Comparison of ENCODE assay signal across 8 cellular contexts in the genomic region with DNA sequence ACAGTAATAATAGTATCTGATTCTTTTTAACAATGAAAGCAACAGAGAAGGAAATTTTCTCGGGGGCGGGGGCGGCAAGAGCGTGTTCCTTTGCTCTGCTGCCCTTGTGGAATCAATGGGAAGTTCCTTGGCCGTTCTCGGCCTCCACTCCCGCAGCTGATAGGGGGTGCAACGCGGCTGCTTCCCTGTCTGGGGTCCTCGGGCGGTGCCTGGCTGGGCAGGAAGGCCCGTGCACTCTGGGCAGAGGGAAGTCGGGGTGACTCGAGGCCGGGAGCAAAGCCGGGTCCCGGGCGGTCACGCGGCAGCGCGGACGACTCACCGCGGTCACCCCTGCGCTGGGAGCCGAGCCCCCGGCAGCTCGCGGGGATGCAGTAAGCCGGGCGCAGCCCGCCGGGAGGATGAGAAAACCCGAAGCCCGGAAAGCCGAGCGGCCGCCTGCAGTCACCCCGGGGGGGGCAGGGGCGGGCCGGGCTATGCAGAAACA. TPM values are rescaled to one million over a fixed set of nuclear protein-coding genes. Genes with fewer than 3 reads are reported as not detected.
A peak's percentile ranks its signal among the peaks of the same experiment; 100 is the strongest.
DNase-seq lines count a peak whose midpoint lies in the region; ATAC-seq and TF ChIP-seq lines count a peak whose summit lies in the region.

No MANE protein-coding gene starts in this region.

- H3K27ac Mint-ChIP-seq in endodermal cell = no peak overlapping the region

- H3K9me3 Mint-ChIP-seq in endodermal cell = no peaks in the 10 kb centered on the region

- no peak for ATAC-seq in HG02884 (IDR thresholded peaks at IDR 0.05; ENCODE audit: unreplicated experiment)

- TF ChIP-seq CTCF in GM06990 (IDR thresholded peaks at IDR 0.05; ENCODE audit: insufficient read depth, low read length, poor library complexity, severe bottlenecking) (no peak), endodermal cell (conservative IDR thresholded peaks at IDR 0.05) (peak; percentile 41), ovary (IDR thresholded peaks at IDR 0.05) (no peak), uterus (IDR thresholded peaks at IDR 0.05) (no peak)

- H3K4me3 Mint-ChIP-seq in endodermal cell = peak overlapping the region; percentile 79

- peaks cover 16% of the 10 kb centered on the region for H3K36me3 Mint-ChIP-seq in endodermal cell (ENCODE audit: low read depth)

- H3K9ac ChIP-seq in endodermal cell (ENCODE audit: extremely low read depth, low read length, poor library complexity, severe bottlenecking) = no peak overlapping the region

- no peak for TF ChIP-seq EP300 in ovary (IDR thresholded peaks at IDR 0.05)

- no peak for DNase-seq in GM06990 (ENCODE audit: extremely low read depth, insufficient read length)
- DNase-seq in Jurkat, Clone E6-1 (ENCODE audit: low read depth, low spot score) = no peak
- no peak for DNase-seq in endodermal cell
- DNase-seq in ovary = no peak
- no peak for DNase-seq in stimulated activated CD4-positive, alpha-beta T cell treated with anti-CD3 and anti-CD28 coated beads, Interleukin-4, amount 100 ng/mL, for 24 hours
- DNase-seq in uterus = no peak
- DNase-seq in SKM-1 treated with dmso at 0.1 percent for 144 hours (lab: John Stamatoyannopoulos, UW; ENCODE audit: unreplicated experiment) = no peak

- peak overlapping the region; percentile 46 for H3K4me3 ChIP-seq in GM06990 (replicated peaks; ENCODE audit: low read depth, low read length)
- H3K4me3 ChIP-seq in Jurkat, Clone E6-1 (ENCODE audit: low read length) = peak overlapping the region; percentile 44
- H3K4me3 ChIP-seq in endodermal cell (ENCODE audit: low read length) = peak overlapping the region; percentile 84
- H3K4me3 ChIP-seq in ovary = peak overlapping the region; percentile 27
- H3K4me3 ChIP-seq in uterus = peak overlapping the region in 1 of 2 donors; percentile 7

- no peaks in the 10 kb centered on the region for H3K4me1 ChIP-seq in endodermal cell (ENCODE audit: control insufficient read depth, insufficient read depth, low read length)
- peaks cover 5% of the 10 kb centered on the region for H3K4me1 ChIP-seq in ovary (ENCODE audit: insufficient read depth)
- H3K4me1 ChIP-seq in uterus = peaks cover 0 to 35% of the 10 kb centered on the region in 2 donors

- H3K9me3 ChIP-seq in endodermal cell (ENCODE audit: control insufficient read depth, low read length) (no peaks in the 10 kb centered on the region), ovary (no peaks in the 10 kb centered on the region), uterus (no peaks in the 10 kb centered on the region)

- 3 to 5% methylated on average over 25 to 42 of the region's 42 CpGs for WGBS in endodermal cell (ENCODE audit: insufficient coverage in 1 of 2, insufficient read length in 1 of 2), 2 experiments
- 1 to 2% (median 1%) methylated on average over 30 to 42 of the region's 42 CpGs for WGBS in ovary, 3 donors

- no peaks in the 10 kb centered on the region; the same call in 1 of the 2 replicates for H3K27me3 ChIP-seq in GM06990 (replicated peaks; ENCODE audit: control insufficient read depth, insufficient read depth, low read length)
- H3K27me3 ChIP-seq in endodermal cell (ENCODE audit: control insufficient read depth, insufficient read depth, low read length, poor library complexity, severe bottlenecking) = no peaks in the 10 kb centered on the region
- peaks cover 4% of the 10 kb centered on the region for H3K27me3 ChIP-seq in ovary
- H3K27me3 ChIP-seq in uterus = peaks cover 0 to 20% of the 10 kb centered on the region in 2 donors

- H3K27ac ChIP-seq in endodermal cell (ENCODE audit: low read depth, low read length) = peak overlapping the region; percentile 85
- no peak overlapping the region for H3K27ac ChIP-seq in ovary
- no peak overlapping the region for H3K27ac ChIP-seq in uterus

- intact Hi-C loops in ovary (cut with DNase I) = no loop called here
- intact Hi-C loops in uterus (cut with DNase I; ENCODE audit: low total_unique reads) = no loop called here

- H3K27me3 Mint-ChIP-seq in endodermal cell (ENCODE audit: insufficient read depth) = peaks cover 21% of the 10 kb centered on the region

- H3K4me1 Mint-ChIP-seq in endodermal cell = peaks cover 14% of the 10 kb centered on the region

- H3K36me3 ChIP-seq in GM06990 (ENCODE audit: control insufficient read depth, insufficient read depth, low read length) (no peaks in the 10 kb centered on the region), endodermal cell (ENCODE audit: control insufficient read depth, insufficient read depth, low read length) (peaks cover 24% of the 10 kb centered on the region), ovary (no peaks in the 10 kb centered on the region), uterus (no peaks in the 10 kb centered on the region)

- no peak for TF ChIP-seq POLR2A in ovary (IDR thresholded peaks at IDR 0.05)
- TF ChIP-seq POLR2A in uterus (IDR thresholded peaks at IDR 0.05) = no peak

RNA-seq across cellular contexts. Expression of a gene that starts 2.5 kb away (rescaled TPM):
- polyA plus RNA-seq in Jurkat, Clone E6-1 (2012; ENCODE audit: insufficient read depth, insufficient read length) = 21.3 TPM
- total RNA-seq in endodermal cell = 100 to 1,000 TPM; 109 to 140 TPM
- 466 TPM for polyA plus RNA-seq in endodermal cell (2013, experiment 1 of 2)
- 448 TPM for polyA plus RNA-seq in endodermal cell (2013, experiment 2 of 2)
- 10 to 100 TPM in 1 of 7 donors, 1 to 10 TPM in 5, under 1 TPM in 1; 0.73 to 22.6 (median 2.5) TPM for total RNA-seq in ovary
- polyA plus RNA-seq in ovary = 1 to 10 TPM; 1.4 to 2.7 TPM
- 10 to 100 TPM in 1 of 4 donors, under 1 TPM in 1, not detected in 2; 0.88 to 28.6 TPM for total RNA-seq in uterus

RNA-seq across cellular contexts. Expression of a gene that starts 7.0 kb away (rescaled TPM):
- 4.5 TPM for polyA plus RNA-seq in Jurkat, Clone E6-1 (2012; ENCODE audit: insufficient read depth, insufficient read length)
- 1 to 10 TPM; 3.4 to 4.8 TPM for total RNA-seq in endodermal cell
- 2.7 TPM for polyA plus RNA-seq in endodermal cell (2013, experiment 1 of 2)
- 2.9 TPM for polyA plus RNA-seq in endodermal cell (2013, experiment 2 of 2)
- 1 to 10 TPM; 3.6 to 8.5 (median 6.2) TPM for total RNA-seq in ovary
- polyA plus RNA-seq in ovary = 1 to 10 TPM in 1 of 2 donors, under 1 TPM in 1; 0.42 to 4.4 TPM
- total RNA-seq in uterus = 1 to 10 TPM in 3 of 4 donors, under 1 TPM in 1; 0.77 to 6.2 (median 5.4) TPM

RNA-seq across cellular contexts. Expression of a gene that starts 22.9 kb away (rescaled TPM):
- 47.1 TPM for polyA plus RNA-seq in Jurkat, Clone E6-1 (2012; ENCODE audit: insufficient read depth, insufficient read length)
- total RNA-seq in endodermal cell (10 to 100 TPM; 74.9 to 81.2 TPM), ovary (10 to 100 TPM; 37.8 to 64.4 (median 53.3) TPM), uterus (10 to 100 TPM; 29.4 to 96.3 (median 57.2) TPM)
- polyA plus RNA-seq in endodermal cell (2013, experiment 1 of 2) = 53.8 TPM
- 53.3 TPM for polyA plus RNA-seq in endodermal cell (2013, experiment 2 of 2)
- 10 to 100 TPM; 17.9 to 44.4 TPM for polyA plus RNA-seq in ovary

RNA-seq across cellular contexts. Expression of a gene that starts 52.2 kb away (rescaled TPM):
- polyA plus RNA-seq in Jurkat, Clone E6-1 (2012; ENCODE audit: insufficient read depth, insufficient read length) = 189 TPM
- total RNA-seq in endodermal cell (100 to 1,000 TPM; 172 to 176 TPM), ovary (100 to 1,000 TPM; 132 to 210 (median 185) TPM), uterus (100 to 1,000 TPM in 2 of 4 donors, 10 to 100 TPM in 2; 60.3 to 221 (median 126) TPM)
- polyA plus RNA-seq in endodermal cell (2013, experiment 1 of 2) = 131 TPM
- 130 TPM for polyA plus RNA-seq in endodermal cell (2013, experiment 2 of 2)
- polyA plus RNA-seq in ovary = 100 to 1,000 TPM; 122 to 186 TPM
